ENCODE assay signal across 26 cellular contexts in genomic region chr18:30679285-30679930, GRCh38.
"Had no signal": no experiment of that assay in that cellular context is flagged by ENCODE, and none has a peak within 500 bp of the region (broad histone marks: within the 10 kb centered on the region; RNA-seq: fewer than 3 reads in every experiment).

No MANE protein-coding gene starts in this region.

- H3K27ac Mint-ChIP-seq: activated CD8-positive, alpha-beta T cell treated with anti-CD3 and anti-CD28 coated beads for 36 hours; activated naive CD4-positive, alpha-beta T cell treated with anti-CD3 and anti-CD28 coated beads, Interleukin-2, amount 50 U/mL, for 24 hours; T-helper 17 cell had no signal

- H3K27ac ChIP-seq: breast epithelium, Peyer's patch, RWPE1, SJSA1 had no signal

- H3K36me3 ChIP-seq: breast epithelium, Peyer's patch, SJSA1 had no signal

- DNase-seq: activated CD4-positive, alpha-beta T cell treated with anti-CD3 and anti-CD28 coated beads for 4 hours; activated CD8-positive, alpha-beta memory T cell treated with anti-CD3 and anti-CD28 coated beads, Interleukin-2, amount 50 U/mL, for 48 hours; activated CD8-positive, alpha-beta T cell treated with anti-CD3 and anti-CD28 coated beads for 36 hours; activated effector memory CD4-positive, alpha-beta T cell treated with Interleukin-2 at 50 U/mL for 16 hours; activated naive CD4-positive, alpha-beta T cell; activated T-cell treated with anti-CD3 and anti-CD28 coated beads, Interleukin-2, amount 50 U/mL, for 1 hour; aorta; KG1; NCI-H1092; NCI-H1417; NCI-H1930; NCI-H2171; NCI-H2227 treated with DMSO at 0.1 percent for 48 hours; NCI-H446 treated with DMSO at 0.1 percent for 48 hours; NCI-H526; NCI-H82; Peyer's patch; SHP77; T-helper 17 cell; T-helper 9 cell had no signal

- H3K4me1 Mint-ChIP-seq: activated naive CD4-positive, alpha-beta T cell treated with anti-CD3 and anti-CD28 coated beads, Interleukin-2, amount 50 U/mL, for 24 hours; central memory CD8-positive, alpha-beta T cell; T-helper 17 cell had no signal

- H3K4me3 ChIP-seq: breast epithelium, Peyer's patch, SJSA1 had no signal

- H3K9me3 Mint-ChIP-seq: activated naive CD4-positive, alpha-beta T cell treated with anti-CD3 and anti-CD28 coated beads, Interleukin-2, amount 50 U/mL, for 24 hours had no signal

- H3K27me3 Mint-ChIP-seq: activated CD8-positive, alpha-beta T cell treated with anti-CD3 and anti-CD28 coated beads for 36 hours; activated naive CD4-positive, alpha-beta T cell treated with anti-CD3 and anti-CD28 coated beads, Interleukin-2, amount 50 U/mL, for 24 hours; central memory CD8-positive, alpha-beta T cell; T-helper 17 cell had no signal

- H3K27me3 ChIP-seq: breast epithelium, Peyer's patch, SJSA1 had no signal

- H3K36me3 Mint-ChIP-seq: activated naive CD4-positive, alpha-beta T cell treated with anti-CD3 and anti-CD28 coated beads, Interleukin-2, amount 50 U/mL, for 24 hours had no signal

- H3K4me1 ChIP-seq: breast epithelium, Peyer's patch, SJSA1 had no signal

- ATAC-seq: activated CD4-positive, CD25-positive, alpha-beta regulatory T cell treated with anti-CD3 and anti-CD28 coated beads, Interleukin-2, amount 50 U/mL, for 24 hours; activated CD8-positive, alpha-beta T cell treated with anti-CD3 and anti-CD28 coated beads for 36 hours; T-helper 17 cell had no signal

- H3K4me3 Mint-ChIP-seq: activated CD8-positive, alpha-beta T cell treated with anti-CD3 and anti-CD28 coated beads for 36 hours; activated naive CD4-positive, alpha-beta T cell treated with anti-CD3 and anti-CD28 coated beads, Interleukin-2, amount 50 U/mL, for 24 hours; central memory CD8-positive, alpha-beta T cell; T-helper 17 cell had no signal
